In the genomic region with DNA sequence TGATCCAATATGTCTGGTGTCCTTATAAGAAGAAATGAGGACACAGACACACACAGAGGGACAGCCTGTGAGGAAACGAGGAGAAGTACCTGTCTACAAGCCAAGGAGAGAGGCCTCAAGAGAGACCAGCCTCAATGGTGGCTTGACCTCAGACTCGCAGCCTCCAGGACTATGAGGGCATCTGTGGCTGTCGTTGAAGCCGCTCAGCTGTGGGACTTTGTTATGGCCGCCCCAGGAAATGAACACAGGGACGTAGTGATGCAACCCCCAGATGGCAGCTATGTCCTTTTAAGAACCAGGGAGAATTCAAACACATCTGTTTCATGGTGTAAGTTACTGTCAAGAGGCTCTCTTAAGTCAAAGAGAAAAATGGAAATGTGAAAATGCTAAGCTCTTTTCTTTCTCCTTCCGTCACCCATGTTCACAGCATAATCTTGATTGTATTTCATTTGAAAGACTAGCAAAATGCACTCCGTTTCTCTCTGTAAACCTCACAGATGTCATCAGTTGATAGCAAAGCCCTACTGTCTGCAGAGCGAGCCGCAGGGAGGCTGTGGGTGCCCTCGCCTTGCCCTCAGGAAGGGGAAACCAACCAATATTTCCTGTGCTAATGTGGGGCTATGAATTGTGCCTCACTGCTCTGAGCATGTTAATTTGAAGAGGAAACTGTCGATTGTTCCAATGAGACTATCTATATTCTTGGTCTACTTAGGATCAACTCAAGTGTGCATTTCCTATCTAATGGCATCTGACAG, we compare ENCODE assay signal across 11 cellular contexts. TPM values are rescaled to one million over a fixed set of nuclear protein-coding genes. Genes with fewer than 3 reads are reported as not detected.
DNase-seq lines count a peak whose midpoint lies in the region; ATAC-seq, FAIRE-seq and TF ChIP-seq lines count a peak whose summit lies in the region.
"Had no signal": no experiment of that assay in that cellular context is flagged by ENCODE, and none has a peak within 500 bp of the region (broad histone marks: within the 10 kb centered on the region; RNA-seq: fewer than 3 reads in every experiment).

No MANE protein-coding gene starts in this region.

- CTCF ChIA-PET in T-cell (lab: Charles Lee) = interaction anchor here in 1 of 2 donors (0.6 to 1.1 kb wide), 4 partner anchors 14 to 102 kb away, joined by 3 to 4 read pairs (median 3); partner anchors contain the start of gene UBASH3A

- H3K9me3 Mint-ChIP-seq in T-cell = no peaks in the 10 kb centered on the region

- intact Hi-C loops in tibial artery (cut with DNase I; ENCODE audit: low total_unique reads) = no loop called here

- POLR2A ChIA-PET in T-cell (lab: Charles Lee) = interaction anchor here (1.0 to 2.6 kb wide), 4 partner anchors 11 to 186 kb away, joined by 3 to 16 read pairs (median 8); partner anchors contain the start of gene UBASH3A (in 2 of the 2)

- H3K27me3 Mint-ChIP-seq in T-cell = no peaks in the 10 kb centered on the region

- H3K27ac Mint-ChIP-seq in T-cell = peak overlapping the region; percentile 68 to 84

- H3K9me3 ChIP-seq in tibial artery = no peaks in the 10 kb centered on the region

- H3K36me3 Mint-ChIP-seq in T-cell = peaks cover 57% of the 10 kb centered on the region

- peaks cover 0 to 39% of the 10 kb centered on the region in 2 donors for H3K27me3 ChIP-seq in tibial artery

- peak; percentile 88 for FAIRE-seq in GM19239 (lab: Jason Lieb, UNC)
- no peak for FAIRE-seq in D721Med (lab: Jason Lieb, UNC)

- H3K4me1 Mint-ChIP-seq in T-cell = peaks cover 76 to 81% (median 77%) of the 10 kb centered on the region in 3 donors

- no peak overlapping the region for H3K27ac ChIP-seq in tibial artery
- H3K27ac ChIP-seq: foreskin keratinocyte had no signal

- H3K36me3 ChIP-seq in tibial artery = no peaks in the 10 kb centered on the region

- H3K4me3 ChIP-seq in tibial artery = no peak overlapping the region

- peak; percentile 92 to 96 (median 94) for ATAC-seq in T-cell (replicated peaks in 1 of 4)
- ATAC-seq: foreskin keratinocyte had no signal

- TF ChIP-seq CTCF in tibial artery (IDR thresholded peaks at IDR 0.05) (no peak), D721Med (IDR thresholded peaks at IDR 0.05; ENCODE audit: insufficient read depth, missing control alignments) (no peak)

- H3K4me1 ChIP-seq in tibial artery = no peaks in the 10 kb centered on the region
- H3K4me1 ChIP-seq: foreskin keratinocyte had no signal

- peak; percentile 23 for DNase-seq in GM19239 (ENCODE audit: insufficient read length, low spot score)
- peak; percentile 54 to 90 (median 80) for DNase-seq in T-cell
- DNase-seq in activated gamma-delta T cell treated with Interleukin-2 at 50 U/mL for 16 hours = peak; percentile 79
- DNase-seq in stimulated activated CD8-positive, alpha-beta memory T cell treated with anti-CD3 and anti-CD28 coated beads, Interleukin-12 subunit alpha, Interleukin-12 subunit beta, amount 100 ng/mL, for 1 hour (ENCODE audit: low read depth) = peak; percentile 73
- no peak for DNase-seq in tibial artery
- DNase-seq in D721Med (ENCODE audit: insufficient read length, low spot score) = no peak
- DNase-seq in hepatic stellate cell (ENCODE audit: low spot score) = no peak
- DNase-seq in NCI-H226 = no peak
- DNase-seq: foreskin keratinocyte, IMR-90 had no signal

- peak overlapping the region; percentile 11 to 83 (median 63) for H3K4me3 Mint-ChIP-seq in T-cell

RNA-seq across cellular contexts. Expression of gene UBASH3A, which starts 21.3 kb away (rescaled TPM):
- 10 to 100 TPM; 59.1 to 98.8 (median 80.5) TPM for total RNA-seq in T-cell
- total RNA-seq: foreskin keratinocyte, IMR-90, pulmonary artery endothelial cell had no signal

RNA-seq across cellular contexts. Expression of gene TMPRSS3, which starts 29.2 kb away (rescaled TPM):
- 1 to 10 TPM; 1.2 to 2.4 (median 1.7) TPM for total RNA-seq in T-cell
- total RNA-seq: foreskin keratinocyte, IMR-90, pulmonary artery endothelial cell had no signal

RNA-seq across cellular contexts. Expression of gene TFF1, which starts 58.7 kb away (rescaled TPM):
- total RNA-seq in T-cell = 1 to 10 TPM in 2 of 5 donors, not detected in 3; 1.2 to 1.3 TPM
- total RNA-seq: foreskin keratinocyte, IMR-90, pulmonary artery endothelial cell had no signal

Comparison
In these comparisons a context has a peak if more than half of its experiments do, and no peak if none do; other contexts are left out.
1. DNase-seq: peak in GM19239 (single experiment), T-cell (34 of 34), activated gamma-delta T cell treated with Interleukin-2 at 50 U/mL for 16 hours (single experiment) and stimulated activated CD8-positive, alpha-beta memory T cell treated with anti-CD3 and anti-CD28 coated beads, Interleukin-12 subunit alpha, Interleukin-12 subunit beta, amount 100 ng/mL, for 1 hour (single experiment); none in tibial artery (0 of 2), D721Med (single experiment), hepatic stellate cell (single experiment) and NCI-H226 (single experiment).